Comparison of ENCODE assay signal across 1 cellular context in genomic region chr10:77526861-77527617, GRCh38.
TF ChIP-seq lines count a peak whose summit lies in the region.

No MANE protein-coding gene starts in this region.

TF ChIP-seq in HCT116, 20 proteins besides CTCF, POLR2A, EP300 and RAD21 (continued from another document):
- TF ChIP-seq CEBPB (IDR thresholded peaks at IDR 0.05; ENCODE audit: low read depth), result no peak
- no peak for TF ChIP-seq JUND (IDR thresholded peaks at IDR 0.05)
- no peak for TF ChIP-seq REST (IDR thresholded peaks at IDR 0.05; ENCODE audit: low read depth)
- no peak for TF ChIP-seq SP1 (IDR thresholded peaks at IDR 0.05; ENCODE audit: low read depth)
- no peak for TF ChIP-seq CBX3 (IDR thresholded peaks at IDR 0.05; ENCODE audit: low read depth)
- no peak for TF ChIP-seq SIN3A (IDR thresholded peaks at IDR 0.05; ENCODE audit: low read depth)
